ENCODE assay signal across 16 cellular contexts in genomic region chr5:10374623-10375022, GRCh38. TPM values are rescaled to one million over a fixed set of nuclear protein-coding genes. Genes with fewer than 3 reads are reported as not detected.
DNase-seq lines count a peak whose midpoint lies in the region; ATAC-seq and TF ChIP-seq lines count a peak whose summit lies in the region.
"Had no signal": no experiment of that assay in that cellular context is flagged by ENCODE, and none has a peak within 500 bp of the region (broad histone marks: within the 10 kb centered on the region; RNA-seq: fewer than 3 reads in every experiment).

No MANE protein-coding gene starts in this region.

- H3K4me2 ChIP-seq in osteoblast (ENCODE audit: insufficient read depth, low read length) = peak overlapping the region; percentile 44
- H3K4me2 ChIP-seq: BLaER1 treated with 17β-estradiol and CSF1 and Interleukin-3, amounts not matched to agents 10 nM and 100 nM had no signal

- POLR2A ChIA-PET in HEK293 (lab: Yijun Ruan, JAX) = no interaction called here

- DNase-seq in osteoblast (ENCODE audit: insufficient read length, low spot score, missing footprints) = no peak
- no peak for DNase-seq in effector CD8-positive, alpha-beta T cell (lab: John Stamatoyannopoulos, UW)
- DNase-seq in mucosa of descending colon = no peak
- no peak for DNase-seq in ureter (ENCODE audit: low spot score)
- DNase-seq: central memory CD4-positive, alpha-beta T cell; NCI-H1694; NCI-H524; pancreas; stomach had no signal

- no peaks in the 10 kb centered on the region for H3K4me1 ChIP-seq in HEK293 (ENCODE audit: control insufficient read depth, insufficient read depth, low read length)
- H3K4me1 ChIP-seq in osteoblast (ENCODE audit: insufficient read depth, low read length) = peaks cover 8% of the 10 kb centered on the region
- peaks cover 17% of the 10 kb centered on the region for H3K4me1 ChIP-seq in mucosa of descending colon (ENCODE audit: low read depth)

- no peaks in the 10 kb centered on the region for H3K9me3 ChIP-seq in HEK293 (ENCODE audit: control insufficient read depth, insufficient read depth, low read depth, low read length)
- H3K9me3 ChIP-seq in osteoblast (ENCODE audit: low read depth, low read length) = no peaks in the 10 kb centered on the region
- H3K9me3 ChIP-seq in mucosa of descending colon = no peaks in the 10 kb centered on the region
- H3K9me3 ChIP-seq: HAP-1, pancreas, stomach had no signal

- H3K27ac ChIP-seq in HEK293 (ENCODE audit: extremely low read depth, low read depth, low read length) = no peak overlapping the region
- H3K27ac ChIP-seq in osteoblast (ENCODE audit: low read depth, low read length) = no peak overlapping the region
- H3K27ac ChIP-seq: BLaER1 treated with 17β-estradiol and CSF1 and Interleukin-3, amounts not matched to agents 10 nM and 100 nM; pancreas; skin epidermis; stomach had no signal

- CTCF ChIA-PET in HEK293 (lab: Yijun Ruan, JAX) = no interaction called here

- H4K20me1 ChIP-seq in osteoblast (ENCODE audit: insufficient read depth, low read length) = peaks cover 62% of the 10 kb centered on the region

- H3K36me3 ChIP-seq in HEK293 (ENCODE audit: control insufficient read depth in 2 of 2, insufficient read depth in 1 of 2, low read length in 2 of 2) (peaks cover 11 to 15% of the 10 kb centered on the region in 2 experiments), osteoblast (ENCODE audit: insufficient read depth, low read length) (peaks cover 8% of the 10 kb centered on the region), mucosa of descending colon (ENCODE audit: low read depth) (no peaks in the 10 kb centered on the region)

- peak; percentile 60 for ATAC-seq in GM19025 (IDR thresholded peaks at IDR 0.05; ENCODE audit: low read depth, unreplicated experiment)
- no peak for ATAC-seq in mucosa of descending colon

- no peaks in the 10 kb centered on the region for H3K27me3 ChIP-seq in osteoblast (ENCODE audit: insufficient read depth, low read length)
- H3K27me3 ChIP-seq: BLaER1 treated with 17β-estradiol and CSF1 and Interleukin-3, amounts not matched to agents 10 nM and 100 nM; pancreas; stomach had no signal

- no peaks in the 10 kb centered on the region for H3K9me3 Mint-ChIP-seq in activated naive CD8-positive, alpha-beta T cell (ENCODE audit: low read depth)
- H3K9me3 Mint-ChIP-seq: activated naive CD4-positive, alpha-beta T cell treated with anti-CD3 and anti-CD28 coated beads, Interleukin-2, amount 50 U/mL, for 24 hours had no signal

- H3K4me1 Mint-ChIP-seq in activated naive CD8-positive, alpha-beta T cell (ENCODE audit: low read depth) = peaks cover 72% of the 10 kb centered on the region

- H3K27ac Mint-ChIP-seq in activated naive CD8-positive, alpha-beta T cell = peak overlapping the region; percentile 46
- H3K27ac Mint-ChIP-seq: activated naive CD4-positive, alpha-beta T cell treated with anti-CD3 and anti-CD28 coated beads, Interleukin-2, amount 50 U/mL, for 24 hours had no signal

- peaks cover 85% of the 10 kb centered on the region for H3K79me2 ChIP-seq in osteoblast (ENCODE audit: insufficient read depth, low read length)

- no peaks in the 10 kb centered on the region for H3K27me3 Mint-ChIP-seq in activated naive CD8-positive, alpha-beta T cell
- H3K27me3 Mint-ChIP-seq: activated naive CD4-positive, alpha-beta T cell treated with anti-CD3 and anti-CD28 coated beads, Interleukin-2, amount 50 U/mL, for 24 hours had no signal

- H3K4me3 Mint-ChIP-seq in activated naive CD8-positive, alpha-beta T cell = peak overlapping the region; percentile 3
- H3K4me3 Mint-ChIP-seq: activated naive CD4-positive, alpha-beta T cell treated with anti-CD3 and anti-CD28 coated beads, Interleukin-2, amount 50 U/mL, for 24 hours had no signal

- intact Hi-C loops in mucosa of descending colon (cut with DNase I, micrococcal nuclease) = no loop called here

- TF ChIP-seq CTCF in HEK293 (tag by site-specific recombination; IDR thresholded peaks at IDR 0.05) = no peak
- TF ChIP-seq CTCF in osteoblast (IDR thresholded peaks at IDR 0.05; ENCODE audit: extremely low read depth, low read depth, low read length) = no peak
- TF ChIP-seq CTCF in mucosa of descending colon (IDR thresholded peaks at IDR 0.05) = no peak

- no peak overlapping the region for H2AFZ ChIP-seq in osteoblast (ENCODE audit: low read length)

- no peak overlapping the region for H3K4me3 ChIP-seq in HEK293 (ENCODE audit: low read depth, low read length)
- H3K4me3 ChIP-seq in osteoblast (ENCODE audit: insufficient read depth, low read length) = no peak overlapping the region
- H3K4me3 ChIP-seq in mucosa of descending colon = no peak overlapping the region
- H3K4me3 ChIP-seq: BLaER1 treated with 17β-estradiol and CSF1 and Interleukin-3, amounts not matched to agents 10 nM and 100 nM; HAP-1; pancreas; skin epidermis; stomach had no signal

- peaks cover 5% of the 10 kb centered on the region for H3K36me3 Mint-ChIP-seq in activated naive CD8-positive, alpha-beta T cell

TF ChIP-seq in HEK293, 187 proteins besides CTCF, POLR2A, EP300 and RAD21:
- TF ChIP-seq PRDM1 (tag by site-specific recombination; IDR thresholded peaks at IDR 0.05) (peak; percentile 83), ZNF112 (tag by site-specific recombination; IDR thresholded peaks at IDR 0.05) (no peak), ZNF621 (tag by site-specific recombination; IDR thresholded peaks at IDR 0.05) (no peak), ZSCAN5A (tag by site-specific recombination; IDR thresholded peaks at IDR 0.05) (no peak)
TF ChIP-seq in HEK293: peak in this region for 1.

RNA-seq across cellular contexts. Expression of gene MARCHF6, which starts 21.1 kb away (rescaled TPM):
- total RNA-seq in osteoblast (53.9 and 64.8 TPM in 2 replicates), mucosa of descending colon (100 to 1,000 TPM; 141 to 205 (median 165) TPM), ureter (151 TPM)
